ENCODE assay signal across 10 cellular contexts in genomic region chr17:78718575-78719209, GRCh38.
DNase-seq lines count a peak whose midpoint lies in the region; ATAC-seq, FAIRE-seq and TF ChIP-seq lines count a peak whose summit lies in the region.
"Had no signal": no experiment of that assay in that cellular context is flagged by ENCODE, and none has a peak within 500 bp of the region (broad histone marks: within the 10 kb centered on the region; RNA-seq: fewer than 3 reads in every experiment).

No MANE protein-coding gene starts in this region.

- peak overlapping the region; percentile 92 for H3K4me2 ChIP-seq in A549
- H3K4me2 ChIP-seq in hepatocyte, result peak overlapping the region; percentile 76

- no peaks in the 10 kb centered on the region for H3K9me2 ChIP-seq in hepatocyte (replicated peaks; ENCODE audit: insufficient read depth)

- TF ChIP-seq POLR2A in A549 (IDR thresholded peaks at IDR 0.05; ENCODE audit: low read length), result no peak

- H3K27ac ChIP-seq in A549 (peak overlapping the region in 1 of 2 experiments; percentile 88; a peak in 4 of 6 replicates), VCaP (peak overlapping the region; percentile 100), hepatocyte (peak overlapping the region; percentile 45)

- H3K79me2 ChIP-seq in hepatocyte, result peaks cover 96% of the 10 kb centered on the region

- H3K36me3 ChIP-seq in hepatocyte (replicated peaks; ENCODE audit: insufficient read depth, low read depth), result no peaks in the 10 kb centered on the region

- TF ChIP-seq CTCF in A549 (IDR thresholded peaks at IDR 0.05) (no peak), VCaP (conservative IDR thresholded peaks at IDR 0.05) (no peak), hepatocyte (IDR thresholded peaks at IDR 0.05; ENCODE audit: poor library complexity) (no peak)

- ATAC-seq in A549 (no peak), GM21528 (IDR thresholded peaks at IDR 0.05; ENCODE audit: low FRiP score, unreplicated experiment) (no peak), HG02623 (IDR thresholded peaks at IDR 0.05; ENCODE audit: unreplicated experiment) (no peak), esophagus mucosa (no peak)

- no peak overlapping the region for H3K4me3 ChIP-seq in A549
- H3K4me3 ChIP-seq in hepatocyte, result no peak overlapping the region

- POLR2A ChIA-PET in A549 (lab: Yijun Ruan, JAX), result interaction anchor here (1.5 to 3.0 kb wide), 2 partner anchors 13 to 18 kb away, joined by 3 to 19 read pairs; no protein-coding TSS in a partner anchor

- TF ChIP-seq RAD21 in A549 (conservative IDR thresholded peaks at IDR 0.05 in 1 of 2, IDR thresholded peaks at IDR 0.05 in 1 of 2), result no peak

- H4K20me1 ChIP-seq in hepatocyte (ENCODE audit: insufficient read depth, poor library complexity, severe bottlenecking), result peaks cover 96% of the 10 kb centered on the region

- FAIRE-seq in A549 (lab: Jason Lieb, UNC), result no peak

- H2AFZ ChIP-seq in hepatocyte, result no peak overlapping the region

- no peaks in the 10 kb centered on the region for H3K27me3 ChIP-seq in hepatocyte

- H3K9me3 ChIP-seq in A549 (no peaks in the 10 kb centered on the region), hepatocyte (ENCODE audit: low read depth) (no peaks in the 10 kb centered on the region)

- DNase-seq in A549 (ENCODE audit: low read depth in 1 of 2, low spot score in 1 of 2), result no peak
- peak; percentile 63 for DNase-seq in G401 (ENCODE audit: low spot score)
- DNase-seq in hepatocyte (ENCODE audit: low spot score), result no peak
- DNase-seq in D341Med (ENCODE audit: low spot score), result no peak
- DNase-seq: nephron progenitor cell, SW 1271 had no signal

- WGBS in A549 (ENCODE audit: missing lambda C conversion rate), result 80% methylated on average over 8 of the region's 8 CpGs
- 80% methylated on average over 8 of the region's 8 CpGs for WGBS in hepatocyte (ENCODE audit: low lambda C conversion rate, missing lambda C conversion rate)

- no peak for TF ChIP-seq EP300 in A549 (IDR thresholded peaks at IDR 0.05)

- H3K4me1 ChIP-seq in A549 (peaks cover 53% of the 10 kb centered on the region), hepatocyte (ENCODE audit: insufficient read depth) (peaks cover 58% of the 10 kb centered on the region)

- in situ Hi-C loops in G401 (cut with HindIII; ENCODE audit: low sequenced_read_pairs), result no loop called here

- CTCF ChIA-PET in A549 (lab: Yijun Ruan, JAX), result interaction anchor here (0.9 to 16.2 kb wide), 7 partner anchors 8 to 275 kb away, joined by 3 to 488 read pairs (median 13); no protein-coding TSS in a partner anchor

TF ChIP-seq in A549, 52 proteins besides CTCF, POLR2A, EP300 and RAD21:
- TF ChIP-seq RNF2 (IDR thresholded peaks at IDR 0.05; ENCODE audit: borderline replicate concordance, low read depth) (no peak), SMC3 (IDR thresholded peaks at IDR 0.05) (no peak), MYC (IDR thresholded peaks at IDR 0.05; ENCODE audit: borderline replicate concordance, low read length) (no peak)
